Comparison of ENCODE assay signal across 1 cellular context in genomic region chr2:226781471-226781870, GRCh38.
TF ChIP-seq lines count a peak whose summit lies in the region.

No MANE protein-coding gene starts in this region.

TF ChIP-seq in HCT116, 20 proteins besides CTCF, POLR2A, EP300 and RAD21 (continued from another document):
- TF ChIP-seq REST (IDR thresholded peaks at IDR 0.05; ENCODE audit: low read depth), result no peak
- TF ChIP-seq FOSL1 (IDR thresholded peaks at IDR 0.05; ENCODE audit: low read depth), result no peak
- no peak for TF ChIP-seq CBX3 (IDR thresholded peaks at IDR 0.05; ENCODE audit: low read depth)
